14 cellular contexts compared by ENCODE assay signal in genomic region chr10:21572578-21572977, GRCh38. TPM values are rescaled to one million over a fixed set of nuclear protein-coding genes. Genes with fewer than 3 reads are reported as not detected.
A peak's percentile ranks its signal among the peaks of the same experiment; 100 is the strongest.
DNase-seq lines count a peak whose midpoint lies in the region; ATAC-seq and TF ChIP-seq lines count a peak whose summit lies in the region.
"Had no signal": no experiment of that assay in that cellular context is flagged by ENCODE, and none has a peak within 500 bp of the region (broad histone marks: within the 10 kb centered on the region; RNA-seq: fewer than 3 reads in every experiment).

No MANE protein-coding gene starts in this region.

- H4K20me1 ChIP-seq in neural progenitor cell (ENCODE audit: low read depth) = peaks cover 79% of the 10 kb centered on the region

- H3K9me3 ChIP-seq in SJCRH30 (replicated peaks) (no peaks in the 10 kb centered on the region), neural progenitor cell (ENCODE audit: low read depth) (no peaks in the 10 kb centered on the region)
- H3K9me3 ChIP-seq: transverse colon had no signal

- TF ChIP-seq CTCF in fibroblast of pulmonary artery (IDR thresholded peaks at IDR 0.05; ENCODE audit: low read length, missing control alignments) (no peak), neural progenitor cell (IDR thresholded peaks at IDR 0.05) (no peak)

- peaks cover 4% of the 10 kb centered on the region; the same call in 1 of the 2 replicates for H3K36me3 ChIP-seq in ACC112 (ENCODE audit: insufficient read depth, low read length)
- 0 out of 2 replicates have a peak, but pooled peaks cover 4% of the 10 kb centered on the region for H3K36me3 ChIP-seq in SJCRH30
- peaks cover 10% of the 10 kb centered on the region for H3K36me3 ChIP-seq in neural progenitor cell
- H3K36me3 ChIP-seq: transverse colon had no signal

- H3K9me3 Mint-ChIP-seq in neural progenitor cell = peaks cover 4% of the 10 kb centered on the region

- H3K27ac Mint-ChIP-seq in neural progenitor cell = no peak overlapping the region
- H3K27ac Mint-ChIP-seq: activated CD4-positive, alpha-beta T cell treated with anti-CD3 and anti-CD28 coated beads, Interleukin-2, amount 10 ng/mL, durations not matched to agents 7 days and 5 days had no signal

- DNase-seq in SJCRH30 = peak; percentile 43 to 54
- peak; percentile 55 for DNase-seq in fibroblast of pulmonary artery (ENCODE audit: low read depth)
- no peak for DNase-seq in neural progenitor cell (ENCODE audit: low spot score)
- no peak for DNase-seq in SHP77 treated with DMSO at 0.1 percent for 48 hours (lab: John Stamatoyannopoulos, UW)
- DNase-seq in activated CD8-positive, alpha-beta memory T cell treated with anti-CD3 and anti-CD28 coated beads for 24 hours = no peak
- no peak for DNase-seq in stimulated activated CD4-positive, alpha-beta T cell treated with anti-CD3 and anti-CD28 coated beads, Interleukin-2, amount 100 ng/mL, for 24 hours
- DNase-seq: activated CD4-positive, alpha-beta T cell treated with anti-CD3 and anti-CD28 coated beads, Interleukin-2, amount 10 ng/mL, durations not matched to agents 7 days and 5 days; DMS153; head of caudate nucleus; transverse colon had no signal

- no peak for ATAC-seq in GM18520 (IDR thresholded peaks at IDR 0.05; ENCODE audit: unreplicated experiment)

- H2AFZ ChIP-seq in ACC112 (ENCODE audit: low read length, unreplicated experiment) = no peak overlapping the region
- H2AFZ ChIP-seq in neural progenitor cell (replicated peaks) = no peak overlapping the region

- H3K27me3 ChIP-seq in ACC112 (ENCODE audit: insufficient read depth, low read length) (no peaks in the 10 kb centered on the region), SJCRH30 (no peaks in the 10 kb centered on the region), neural progenitor cell (no peaks in the 10 kb centered on the region)
- H3K27me3 ChIP-seq: transverse colon had no signal

- peaks cover 3% of the 10 kb centered on the region for H3K27me3 Mint-ChIP-seq in neural progenitor cell (ENCODE audit: insufficient read depth, low read depth)
- H3K27me3 Mint-ChIP-seq: activated CD4-positive, alpha-beta T cell treated with anti-CD3 and anti-CD28 coated beads, Interleukin-2, amount 10 ng/mL, durations not matched to agents 7 days and 5 days had no signal

- H3K4me1 ChIP-seq in ACC112 (ENCODE audit: control insufficient read depth, insufficient read depth, low read length, unreplicated experiment) = peaks cover 30% of the 10 kb centered on the region
- peaks cover 5% of the 10 kb centered on the region; the same call in 1 of the 2 replicates for H3K4me1 ChIP-seq in SJCRH30
- H3K4me1 ChIP-seq in neural progenitor cell = peaks cover 13% of the 10 kb centered on the region

- H3K79me2 ChIP-seq in ACC112 (ENCODE audit: control insufficient read depth, insufficient read depth, low read length, unreplicated experiment) = peaks cover 79% of the 10 kb centered on the region
- peaks cover 100% of the 10 kb centered on the region for H3K79me2 ChIP-seq in neural progenitor cell (ENCODE audit: low read depth)

- peak overlapping the region; percentile 33 for H3K27ac ChIP-seq in ACC112 (ENCODE audit: low read depth, low read length)
- no peak overlapping the region for H3K27ac ChIP-seq in SJCRH30
- H3K27ac ChIP-seq in neural progenitor cell = peak overlapping the region; percentile 59
- H3K27ac ChIP-seq: transverse colon had no signal

- no peak overlapping the region for H3K9ac ChIP-seq in neural progenitor cell

- no peak overlapping the region for H3K4me3 ChIP-seq in ACC112 (ENCODE audit: low read depth, low read length)
- H3K4me3 ChIP-seq in SJCRH30 = no peak overlapping the region
- no peak overlapping the region for H3K4me3 ChIP-seq in fibroblast of pulmonary artery (replicated peaks; ENCODE audit: low read depth, low read length)
- H3K4me3 ChIP-seq in neural progenitor cell = no peak overlapping the region
- H3K4me3 ChIP-seq: GM12878, lung, transverse colon had no signal

- no peak overlapping the region for H3K4me3 Mint-ChIP-seq in neural progenitor cell
- H3K4me3 Mint-ChIP-seq: activated CD4-positive, alpha-beta T cell treated with anti-CD3 and anti-CD28 coated beads, Interleukin-2, amount 10 ng/mL, durations not matched to agents 7 days and 5 days had no signal

- H3K4me1 Mint-ChIP-seq in neural progenitor cell = peaks cover 4% of the 10 kb centered on the region

- no peak overlapping the region for H3K4me2 ChIP-seq in neural progenitor cell

- H3K36me3 Mint-ChIP-seq in neural progenitor cell = peaks cover 33% of the 10 kb centered on the region

- peaks cover 12% of the 10 kb centered on the region for H3F3A ChIP-seq in neural progenitor cell (ENCODE audit: low read depth)

RNA-seq across cellular contexts. Expression of gene MLLT10, which starts 38.5 kb away (rescaled TPM):
- total RNA-seq in SJCRH30 (2014; rRNA removed; shearing (Covaris generic)) = 34.1 and 39.3 TPM in 2 replicates
- 55.7 and 61.3 TPM in 2 replicates for total RNA-seq in neural progenitor cell (ENCODE audit: low replicate concordance)

RNA-seq across cellular contexts. Expression of gene SKIDA1, which starts 47.1 kb away (rescaled TPM):
- total RNA-seq in SJCRH30 (2014; rRNA removed; shearing (Covaris generic)) = 1.4 and 1.8 TPM in 2 replicates
- 123 and 127 TPM in 2 replicates for total RNA-seq in neural progenitor cell (ENCODE audit: low replicate concordance)

Comparison
In these comparisons a context has a peak if more than half of its experiments do, and no peak if none do; other contexts are left out.
1. DNase-seq: peak in SJCRH30 (2 of 2) and fibroblast of pulmonary artery (single experiment); none in neural progenitor cell (single experiment), SHP77 treated with DMSO at 0.1 percent for 48 hours (single experiment), activated CD8-positive, alpha-beta memory T cell treated with anti-CD3 and anti-CD28 coated beads for 24 hours (single experiment) and stimulated activated CD4-positive, alpha-beta T cell treated with anti-CD3 and anti-CD28 coated beads, Interleukin-2, amount 100 ng/mL, for 24 hours (0 of 2).
2. RNA of gene SKIDA1, which starts 47.1 kb away (total RNA-seq): 123 to 127 TPM in neural progenitor cell; 1.4 to 1.8 TPM in SJCRH30; every median in the first group is over 10 times any median in the second.